ENCODE assay signal across 15 cellular contexts in the genomic region with DNA sequence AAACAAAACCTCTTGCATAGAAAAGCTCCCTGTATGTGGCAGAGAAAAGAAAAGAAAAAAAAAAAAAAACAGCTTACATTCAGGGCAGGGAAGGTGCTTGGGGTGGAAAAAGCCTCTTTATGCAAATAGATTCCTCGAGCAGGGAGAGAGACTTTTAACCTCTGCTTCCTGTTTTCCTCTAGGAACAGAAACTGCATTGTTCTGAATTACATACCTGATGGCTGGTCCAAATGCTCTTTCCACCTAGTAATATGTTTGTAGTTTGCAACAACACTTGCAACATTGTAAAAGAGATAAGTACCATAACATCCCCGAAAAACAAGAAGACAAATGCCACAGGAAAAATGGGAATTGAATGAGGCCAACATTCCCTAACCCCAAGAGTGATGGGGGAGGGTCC. TPM values are rescaled to one million over a fixed set of nuclear protein-coding genes. Genes with fewer than 3 reads are reported as not detected.
DNase-seq lines count a peak whose midpoint lies in the region; ATAC-seq and TF ChIP-seq lines count a peak whose summit lies in the region.
"Had no signal": no experiment of that assay in that cellular context is flagged by ENCODE, and none has a peak within 500 bp of the region (broad histone marks: within the 10 kb centered on the region; RNA-seq: fewer than 3 reads in every experiment).

No MANE protein-coding gene starts in this region.

- no peaks in the 10 kb centered on the region; the same call in 1 of the 2 replicates for H3K9me2 ChIP-seq in GM23338 (ENCODE audit: insufficient read depth)

- H3K4me3 ChIP-seq in GM23338: no peak overlapping the region
- H3K4me3 ChIP-seq in NT2/D1 (ENCODE audit: insufficient read length, low read depth): no peak overlapping the region
- H3K4me3 ChIP-seq in iPS-20b (ENCODE audit: low read length): peak overlapping the region; percentile 48; the same call in 1 of the 2 replicates
- H3K4me3 ChIP-seq in prostate gland: no peak overlapping the region

- H3K27me3 ChIP-seq in GM23338 (ENCODE audit: insufficient read depth): no peaks in the 10 kb centered on the region
- no peaks in the 10 kb centered on the region for H3K27me3 ChIP-seq in NT2/D1 (ENCODE audit: insufficient read depth, insufficient read length)
- H3K27me3 ChIP-seq in iPS-20b (ENCODE audit: insufficient read depth, low read length): no peaks in the 10 kb centered on the region
- H3K27me3 ChIP-seq in prostate gland (replicated peaks; ENCODE audit: insufficient read depth): no peaks in the 10 kb centered on the region
- H3K27me3 ChIP-seq: BE2C had no signal

- H3K9me3 Mint-ChIP-seq in GM23338 (peaks cover 45% of the 10 kb centered on the region), mesothelial cell of epicardium (no peaks in the 10 kb centered on the region)

- peaks cover 18% of the 10 kb centered on the region; the same call in 1 of the 2 replicates for H3K9me3 ChIP-seq in NT2/D1 (ENCODE audit: insufficient read depth, low read length)
- no peaks in the 10 kb centered on the region; the same call in 1 of the 2 replicates for H3K9me3 ChIP-seq in iPS-20b (ENCODE audit: insufficient read depth, low read depth, low read length)
- no peaks in the 10 kb centered on the region for H3K9me3 ChIP-seq in prostate gland
- H3K9me3 ChIP-seq: BE2C, Caco-2 had no signal

- ATAC-seq in GM23338: no peak; the same call in 2 of the 3 replicates
- no peak for ATAC-seq in GM18519 (IDR thresholded peaks at IDR 0.05; ENCODE audit: low FRiP score, unreplicated experiment)
- ATAC-seq: HCT116 had no signal

- H2AFZ ChIP-seq in GM23338: no peak overlapping the region

- WGBS in prostate gland: 79% methylated on average over 2 of the region's 2 CpGs

- H4K20me1 ChIP-seq in GM23338 (replicated peaks; ENCODE audit: insufficient read depth): no peaks in the 10 kb centered on the region

- TF ChIP-seq CTCF in GM23338 (conservative IDR thresholded peaks at IDR 0.05; ENCODE audit: low read depth in 2 of 2) (no peak), mesothelial cell of epicardium (IDR thresholded peaks at IDR 0.05; ENCODE audit: unreplicated experiment) (no peak), prostate gland (IDR thresholded peaks at IDR 0.05) (no peak)

- TF ChIP-seq POLR2A in prostate gland (IDR thresholded peaks at IDR 0.05): no peak

- peaks cover 4% of the 10 kb centered on the region; the same call in 1 of the 2 replicates for H3K36me3 ChIP-seq in GM23338 (ENCODE audit: insufficient read depth)
- H3K36me3 ChIP-seq in NT2/D1 (ENCODE audit: insufficient read depth, insufficient read length, low read length): no peaks in the 10 kb centered on the region
- peaks cover 31% of the 10 kb centered on the region for H3K36me3 ChIP-seq in iPS-20b (ENCODE audit: insufficient read depth, low read depth, low read length)
- no peaks in the 10 kb centered on the region for H3K36me3 ChIP-seq in prostate gland
- H3K36me3 ChIP-seq: BE2C had no signal

- H3K9ac ChIP-seq in NT2/D1 (ENCODE audit: insufficient read length, low read depth): no peak overlapping the region
- H3K9ac ChIP-seq in iPS-20b (ENCODE audit: low read depth, low read length): peak overlapping the region; percentile 72; the same call in 1 of the 2 replicates

- H3K4me1 ChIP-seq in GM23338 (ENCODE audit: insufficient read depth): no peaks in the 10 kb centered on the region
- peaks cover 2% of the 10 kb centered on the region for H3K4me1 ChIP-seq in NT2/D1 (ENCODE audit: insufficient read depth, insufficient read length)
- peaks cover 16% of the 10 kb centered on the region for H3K4me1 ChIP-seq in iPS-20b (ENCODE audit: insufficient read depth, low read length)
- H3K4me1 ChIP-seq in prostate gland (replicated peaks): no peaks in the 10 kb centered on the region
- H3K4me1 ChIP-seq: BE2C, Caco-2 had no signal

- DNase-seq in GM23338 (ENCODE audit: low spot score): peak; percentile 35
- peak; percentile 30 for DNase-seq in NT2/D1 (ENCODE audit: low read depth, low spot score)
- peak; percentile 13 for DNase-seq in dermis blood vessel endothelial cell
- no peak for DNase-seq in mesothelial cell of epicardium (ENCODE audit: low spot score in 2 of 2, unreplicated experiment in 2 of 2)
- no peak for DNase-seq in prostate gland (ENCODE audit: low spot score)
- DNase-seq: BE2C; C1 segment of cervical spinal cord; Caco-2; CD4-positive, CD25-positive, alpha-beta regulatory T cell; GOT3; H7; HFFc6 had no signal

- intact Hi-C loops in prostate gland (cut with DNase I): no loop called here

- peaks cover 3% of the 10 kb centered on the region for H3K27me3 Mint-ChIP-seq in GM23338 (ENCODE audit: insufficient read depth, low read depth, poor library complexity)
- no peaks in the 10 kb centered on the region for H3K27me3 Mint-ChIP-seq in mesothelial cell of epicardium (ENCODE audit: low read depth)
- H3K27me3 Mint-ChIP-seq: CD4-positive, CD25-positive, alpha-beta regulatory T cell had no signal

- peaks cover 51% of the 10 kb centered on the region for H3K79me2 ChIP-seq in GM23338 (replicated peaks; ENCODE audit: insufficient read depth)

- H3K4me1 Mint-ChIP-seq in GM23338 (peaks cover 5% of the 10 kb centered on the region; the same call in 2 of the 3 replicates), mesothelial cell of epicardium (no peaks in the 10 kb centered on the region)

- H3F3A ChIP-seq in GM23338 (replicated peaks; ENCODE audit: low read depth): 0 out of 2 replicates have a peak, but pooled peaks cover 7% of the 10 kb centered on the region

- H3K4me3 Mint-ChIP-seq in GM23338 (no peak overlapping the region), mesothelial cell of epicardium (no peak overlapping the region)
- H3K4me3 Mint-ChIP-seq: CD4-positive, CD25-positive, alpha-beta regulatory T cell had no signal

- H3K27ac Mint-ChIP-seq in GM23338 (no peak overlapping the region; the same call in 1 of the 2 replicates), mesothelial cell of epicardium (no peak overlapping the region)
- H3K27ac Mint-ChIP-seq: CD4-positive, CD25-positive, alpha-beta regulatory T cell had no signal

- no peak overlapping the region for H3K4me2 ChIP-seq in GM23338

- H3K36me3 Mint-ChIP-seq in GM23338 (ENCODE audit: low read depth) (peaks cover 83% of the 10 kb centered on the region), mesothelial cell of epicardium (no peaks in the 10 kb centered on the region)
- H3K36me3 Mint-ChIP-seq: CD4-positive, CD25-positive, alpha-beta regulatory T cell had no signal

- H3K27ac ChIP-seq in GM23338 (ENCODE audit: low read depth) (peak overlapping the region; percentile 89), iPS-20b (ENCODE audit: low read length) (peak overlapping the region; percentile 94), prostate gland (no peak overlapping the region)

TF ChIP-seq in GM23338, 12 proteins besides CTCF, POLR2A, EP300 and RAD21 (continues in another document):
- no peak for TF ChIP-seq NANOG (IDR thresholded peaks at IDR 0.05; ENCODE audit: borderline replicate concordance)
- TF ChIP-seq CREB1 (CRISPR knock-in tag; IDR thresholded peaks at IDR 0.05; ENCODE audit: low read depth): no peak
- TF ChIP-seq, protein P1, sequence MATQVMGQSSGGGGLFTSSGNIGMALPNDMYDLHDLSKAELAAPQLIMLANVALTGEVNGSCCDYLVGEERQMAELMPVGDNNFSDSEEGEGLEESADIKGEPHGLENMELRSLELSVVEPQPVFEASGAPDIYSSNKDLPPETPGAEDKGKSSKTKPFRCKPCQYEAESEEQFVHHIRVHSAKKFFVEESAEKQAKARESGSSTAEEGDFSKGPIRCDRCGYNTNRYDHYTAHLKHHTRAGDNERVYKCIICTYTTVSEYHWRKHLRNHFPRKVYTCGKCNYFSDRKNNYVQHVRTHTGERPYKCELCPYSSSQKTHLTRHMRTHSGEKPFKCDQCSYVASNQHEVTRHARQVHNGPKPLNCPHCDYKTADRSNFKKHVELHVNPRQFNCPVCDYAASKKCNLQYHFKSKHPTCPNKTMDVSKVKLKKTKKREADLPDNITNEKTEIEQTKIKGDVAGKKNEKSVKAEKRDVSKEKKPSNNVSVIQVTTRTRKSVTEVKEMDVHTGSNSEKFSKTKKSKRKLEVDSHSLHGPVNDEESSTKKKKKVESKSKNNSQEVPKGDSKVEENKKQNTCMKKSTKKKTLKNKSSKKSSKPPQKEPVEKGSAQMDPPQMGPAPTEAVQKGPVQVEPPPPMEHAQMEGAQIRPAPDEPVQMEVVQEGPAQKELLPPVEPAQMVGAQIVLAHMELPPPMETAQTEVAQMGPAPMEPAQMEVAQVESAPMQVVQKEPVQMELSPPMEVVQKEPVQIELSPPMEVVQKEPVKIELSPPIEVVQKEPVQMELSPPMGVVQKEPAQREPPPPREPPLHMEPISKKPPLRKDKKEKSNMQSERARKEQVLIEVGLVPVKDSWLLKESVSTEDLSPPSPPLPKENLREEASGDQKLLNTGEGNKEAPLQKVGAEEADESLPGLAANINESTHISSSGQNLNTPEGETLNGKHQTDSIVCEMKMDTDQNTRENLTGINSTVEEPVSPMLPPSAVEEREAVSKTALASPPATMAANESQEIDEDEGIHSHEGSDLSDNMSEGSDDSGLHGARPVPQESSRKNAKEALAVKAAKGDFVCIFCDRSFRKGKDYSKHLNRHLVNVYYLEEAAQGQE (IDR thresholded peaks at IDR 0.05; ENCODE audit: unreplicated experiment): no peak

RNA-seq across cellular contexts. Expression of a gene that starts 0.9 kb away (rescaled TPM):
- 45.2 and 49.0 TPM in 2 replicates for total RNA-seq in GM23338 (2014; rRNA removed; shearing (Covaris generic))
- 17.4 and 23.7 TPM in 2 replicates for polyA plus RNA-seq in GM23338 (2016; fragmentation: Nextera tagmentation; extraction: Ambion mirVana)
- total RNA-seq in dermis blood vessel endothelial cell (under 0.01 and 25.9 TPM in 2 replicates), mesothelial cell of epicardium (not detected in 3 replicates), prostate gland (10 to 100 TPM; 28.2 to 33.9 TPM)
- total RNA-seq: Caco-2; CD4-positive, CD25-positive, alpha-beta regulatory T cell; H7 had no signal

Comparison
In these comparisons a context has a peak if more than half of its experiments do, and no peak if none do; other contexts are left out.
1. DNase-seq: peak in GM23338 (single experiment), NT2/D1 (single experiment) and dermis blood vessel endothelial cell (single experiment); none in mesothelial cell of epicardium (0 of 2) and prostate gland (single experiment).
2. H3K27ac ChIP-seq: peak in GM23338 (single experiment) and iPS-20b (single experiment); none in prostate gland (0 of 2).